Comparison of ENCODE assay signal across 1 cellular context in genomic region chr17:78889525-78889924, GRCh38.
TF ChIP-seq lines count a peak whose summit lies in the region.

No MANE protein-coding gene starts in this region.

TF ChIP-seq in GM12878, 131 proteins besides CTCF, POLR2A, EP300 and RAD21 (continued from another document):
- no peak for TF ChIP-seq ZBTB33 (IDR thresholded peaks at IDR 0.05)
- no peak for TF ChIP-seq KDM1A (IDR thresholded peaks at IDR 0.05; ENCODE audit: borderline replicate concordance)
